In genomic region chr2:101617188-101617587, GRCh38 we compare ENCODE assay signal across 1 cellular context.
A peak's percentile ranks its signal among the peaks of the same experiment; 100 is the strongest.
TF ChIP-seq lines count a peak whose summit lies in the region.

No MANE protein-coding gene starts in this region.

TF ChIP-seq in SK-N-SH, 30 proteins besides CTCF, POLR2A, EP300 and RAD21 (continued from another document):
- TF ChIP-seq ZBTB33 (IDR thresholded peaks at IDR 0.05; ENCODE audit: borderline replicate concordance, low read depth): no peak
- TF ChIP-seq FOXM1 (IDR thresholded peaks at IDR 0.05; ENCODE audit: low read depth): no peak
- TF ChIP-seq, protein P1, sequence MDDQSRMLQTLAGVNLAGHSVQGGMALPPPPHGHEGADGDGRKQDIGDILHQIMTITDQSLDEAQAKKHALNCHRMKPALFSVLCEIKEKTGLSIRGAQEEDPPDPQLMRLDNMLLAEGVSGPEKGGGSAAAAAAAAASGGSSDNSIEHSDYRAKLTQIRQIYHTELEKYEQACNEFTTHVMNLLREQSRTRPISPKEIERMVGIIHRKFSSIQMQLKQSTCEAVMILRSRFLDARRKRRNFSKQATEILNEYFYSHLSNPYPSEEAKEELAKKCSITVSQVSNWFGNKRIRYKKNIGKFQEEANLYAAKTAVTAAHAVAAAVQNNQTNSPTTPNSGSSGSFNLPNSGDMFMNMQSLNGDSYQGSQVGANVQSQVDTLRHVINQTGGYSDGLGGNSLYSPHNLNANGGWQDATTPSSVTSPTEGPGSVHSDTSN (IDR thresholded peaks at IDR 0.05): no peak
- TF ChIP-seq, protein P2, sequence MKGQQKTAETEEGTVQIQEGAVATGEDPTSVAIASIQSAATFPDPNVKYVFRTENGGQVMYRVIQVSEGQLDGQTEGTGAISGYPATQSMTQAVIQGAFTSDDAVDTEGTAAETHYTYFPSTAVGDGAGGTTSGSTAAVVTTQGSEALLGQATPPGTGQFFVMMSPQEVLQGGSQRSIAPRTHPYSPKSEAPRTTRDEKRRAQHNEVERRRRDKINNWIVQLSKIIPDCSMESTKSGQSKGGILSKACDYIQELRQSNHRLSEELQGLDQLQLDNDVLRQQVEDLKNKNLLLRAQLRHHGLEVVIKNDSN (IDR thresholded peaks at IDR 0.05; ENCODE audit: borderline replicate concordance, low read depth): no peak
- no peak for TF ChIP-seq USF2 (IDR thresholded peaks at IDR 0.05; ENCODE audit: borderline replicate concordance, low read depth, low read length)
- no peak for TF ChIP-seq CHD2 (IDR thresholded peaks at IDR 0.05; ENCODE audit: low read length, partially characterized antibody)
- no peak for TF ChIP-seq RFX5 (IDR thresholded peaks at IDR 0.05; ENCODE audit: low read length)
- TF ChIP-seq POLR2AphosphoS5 (IDR thresholded peaks at IDR 0.05; ENCODE audit: low read depth, low read length): no peak
- no peak for TF ChIP-seq RXRA (IDR thresholded peaks at IDR 0.05; ENCODE audit: borderline replicate concordance, low read depth)
- TF ChIP-seq IRF3 (IDR thresholded peaks at IDR 0.05; ENCODE audit: low read depth, low read length): no peak
- TF ChIP-seq RCOR1 (IDR thresholded peaks at IDR 0.05; ENCODE audit: low read length): no peak
- TF ChIP-seq JUND (IDR thresholded peaks at IDR 0.05): 0 out of 2 replicates have a peak, but pooled peaks have one; percentile 47
- no peak for TF ChIP-seq MXI1 (IDR thresholded peaks at IDR 0.05; ENCODE audit: low read depth, low read length)
- TF ChIP-seq TAF1 (IDR thresholded peaks at IDR 0.05; ENCODE audit: borderline replicate concordance, low read depth, low read length): no peak
- no peak for TF ChIP-seq ELF1 (IDR thresholded peaks at IDR 0.05)
- TF ChIP-seq, protein P3, sequence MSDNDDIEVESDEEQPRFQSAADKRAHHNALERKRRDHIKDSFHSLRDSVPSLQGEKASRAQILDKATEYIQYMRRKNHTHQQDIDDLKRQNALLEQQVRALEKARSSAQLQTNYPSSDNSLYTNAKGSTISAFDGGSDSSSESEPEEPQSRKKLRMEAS (IDR thresholded peaks at IDR 0.05; ENCODE audit: low read depth): no peak
- no peak for TF ChIP-seq MEF2A (IDR thresholded peaks at IDR 0.05; ENCODE audit: borderline replicate concordance, low read depth)
- no peak for TF ChIP-seq NFIC (IDR thresholded peaks at IDR 0.05; ENCODE audit: borderline replicate concordance)
- TF ChIP-seq SMC3 (IDR thresholded peaks at IDR 0.05; ENCODE audit: low read depth, low read length): no peak
- TF ChIP-seq NRF1 (IDR thresholded peaks at IDR 0.05; ENCODE audit: low read depth, low read length): no peak
- no peak for TF ChIP-seq FOXJ3 (CRISPR knock-in tag; IDR thresholded peaks at IDR 0.05)
- no peak for TF ChIP-seq SIN3A (IDR thresholded peaks at IDR 0.05; ENCODE audit: borderline replicate concordance, low read depth, low read length)
